Comparison of ENCODE assay signal across 1 cellular context in genomic region chr1:78250201-78250600, GRCh38.
TF ChIP-seq lines count a peak whose summit lies in the region.

No MANE protein-coding gene starts in this region.

TF ChIP-seq in GM12878, 131 proteins besides CTCF, POLR2A, EP300 and RAD21 (continued from another document):
- TF ChIP-seq E4F1 (IDR thresholded peaks at IDR 0.05; ENCODE audit: borderline replicate concordance, partially characterized antibody), result no peak
- TF ChIP-seq MYB (IDR thresholded peaks at IDR 0.05; ENCODE audit: borderline replicate concordance, low read depth, low read length), result no peak
